In genomic region chr17:34741967-34742366, GRCh38 we compare ENCODE assay signal across 22 cellular contexts.
A peak's percentile ranks its signal among the peaks of the same experiment; 100 is the strongest.
DNase-seq lines count a peak whose midpoint lies in the region; ATAC-seq and TF ChIP-seq lines count a peak whose summit lies in the region.
"Had no signal": no experiment of that assay in that cellular context is flagged by ENCODE, and none has a peak within 500 bp of the region (broad histone marks: within the 10 kb centered on the region; RNA-seq: fewer than 3 reads in every experiment).

No MANE protein-coding gene starts in this region.

- peaks cover 4% of the 10 kb centered on the region for H3K27me3 Mint-ChIP-seq in GM23338 (ENCODE audit: insufficient read depth, low read depth, poor library complexity)
- peaks cover 20% of the 10 kb centered on the region for H3K27me3 Mint-ChIP-seq in endodermal cell (ENCODE audit: insufficient read depth)
- peaks cover 3% of the 10 kb centered on the region for H3K27me3 Mint-ChIP-seq in neural progenitor cell (ENCODE audit: insufficient read depth, low read depth)

- H3K4me1 ChIP-seq in GM23338 (ENCODE audit: insufficient read depth), result peaks cover 11% of the 10 kb centered on the region
- no peaks in the 10 kb centered on the region for H3K4me1 ChIP-seq in HEK293 (ENCODE audit: control insufficient read depth, insufficient read depth, low read length)
- peaks cover 11% of the 10 kb centered on the region for H3K4me1 ChIP-seq in endodermal cell (ENCODE audit: control insufficient read depth, insufficient read depth, low read length)
- peaks cover 6% of the 10 kb centered on the region for H3K4me1 ChIP-seq in neural progenitor cell
- H3K4me1 ChIP-seq: BE2C had no signal

- H2AFZ ChIP-seq in GM23338, result no peak overlapping the region; the same call in 1 of the 2 replicates
- no peak overlapping the region for H2AFZ ChIP-seq in neural progenitor cell (replicated peaks)
- H2AFZ ChIP-seq: GM23248 had no signal

- H3K4me2 ChIP-seq in GM23338, result no peak overlapping the region
- H3K4me2 ChIP-seq in neural progenitor cell, result no peak overlapping the region

- ATAC-seq in GM23338, result peak; percentile 66
- no peak for ATAC-seq in GM21367 (IDR thresholded peaks at IDR 0.05; ENCODE audit: unreplicated experiment)
- ATAC-seq: HCT116, HepG2 had no signal

- H3K79me2 ChIP-seq in GM23338 (replicated peaks; ENCODE audit: insufficient read depth), result no peaks in the 10 kb centered on the region
- no peaks in the 10 kb centered on the region for H3K79me2 ChIP-seq in neural progenitor cell (ENCODE audit: low read depth)

- H3K9me3 ChIP-seq in HEK293 (ENCODE audit: control insufficient read depth, insufficient read depth, low read depth, low read length) (no peaks in the 10 kb centered on the region), endodermal cell (ENCODE audit: control insufficient read depth, low read length) (peaks cover 6% of the 10 kb centered on the region), neural progenitor cell (ENCODE audit: low read depth) (no peaks in the 10 kb centered on the region)
- H3K9me3 ChIP-seq: BE2C had no signal

- H4K20me1 ChIP-seq in GM23338 (replicated peaks; ENCODE audit: insufficient read depth) (no peaks in the 10 kb centered on the region), neural progenitor cell (ENCODE audit: low read depth) (no peaks in the 10 kb centered on the region)

- H3K27ac ChIP-seq in GM23338 (ENCODE audit: low read depth), result no peak overlapping the region
- no peak overlapping the region for H3K27ac ChIP-seq in HEK293 (ENCODE audit: extremely low read depth, low read depth, low read length)
- H3K27ac ChIP-seq in endodermal cell (ENCODE audit: low read depth, low read length), result no peak overlapping the region
- no peak overlapping the region for H3K27ac ChIP-seq in neural progenitor cell
- H3K27ac ChIP-seq: GM23248 had no signal

- DNase-seq in GM23338 (ENCODE audit: low spot score) (no peak), endodermal cell (peak; percentile 64), neural progenitor cell (ENCODE audit: low spot score) (no peak), NCI-H1105 (lab: John Stamatoyannopoulos, UW) (no peak), NCI-H1048 (lab: John Stamatoyannopoulos, UW) (no peak), SW 1271 (lab: John Stamatoyannopoulos, UW) (no peak)
- DNase-seq: ACHN; BE2C; C1 segment of cervical spinal cord; CD4-positive, CD25-positive, alpha-beta regulatory T cell; CD8-positive, alpha-beta memory T cell; COR-L47; DMS 273 treated with DMSO at 0.1 percent for 48 hours; DMS53; DND-41; EL; GM23248 had no signal

- H3K9ac ChIP-seq in endodermal cell (ENCODE audit: extremely low read depth, low read length, poor library complexity, severe bottlenecking) (no peak overlapping the region), neural progenitor cell (no peak overlapping the region)
- H3K9ac ChIP-seq: GM23248 had no signal

- H3K9me2 ChIP-seq in GM23338 (ENCODE audit: insufficient read depth), result no peaks in the 10 kb centered on the region

- H3K4me1 Mint-ChIP-seq in GM23338 (peaks cover 6% of the 10 kb centered on the region), endodermal cell (peaks cover 24% of the 10 kb centered on the region), neural progenitor cell (peaks cover 8% of the 10 kb centered on the region)
- H3K4me1 Mint-ChIP-seq: CD4-positive, CD25-positive, alpha-beta regulatory T cell; CD8-positive, alpha-beta memory T cell; IgD-negative memory B cell had no signal

- POLR2A ChIA-PET in HEK293 (lab: Yijun Ruan, JAX), result no interaction called here

- no peaks in the 10 kb centered on the region; the same call in 2 of the 3 replicates for H3K9me3 Mint-ChIP-seq in GM23338
- no peaks in the 10 kb centered on the region for H3K9me3 Mint-ChIP-seq in endodermal cell
- H3K9me3 Mint-ChIP-seq in neural progenitor cell, result peaks cover 3% of the 10 kb centered on the region
- H3K9me3 Mint-ChIP-seq: CD8-positive, alpha-beta memory T cell had no signal

- H3K4me3 Mint-ChIP-seq in GM23338, result no peak overlapping the region
- H3K4me3 Mint-ChIP-seq in endodermal cell, result no peak overlapping the region
- no peak overlapping the region for H3K4me3 Mint-ChIP-seq in neural progenitor cell
- H3K4me3 Mint-ChIP-seq: CD8-positive, alpha-beta memory T cell had no signal

- H3F3A ChIP-seq in GM23338 (replicated peaks; ENCODE audit: low read depth) (no peaks in the 10 kb centered on the region), neural progenitor cell (ENCODE audit: low read depth) (no peaks in the 10 kb centered on the region)

- H3K4me3 ChIP-seq in GM23338 (no peak overlapping the region), HEK293 (ENCODE audit: low read depth, low read length) (no peak overlapping the region), endodermal cell (ENCODE audit: low read length) (no peak overlapping the region), neural progenitor cell (no peak overlapping the region)
- H3K4me3 ChIP-seq: GM23248 had no signal

- CTCF ChIA-PET in HEK293 (lab: Yijun Ruan, JAX), result interaction anchor here (0.7 kb wide), 1 partner anchor 128 kb away, joined by 3 read pairs; no protein-coding TSS in a partner anchor

- H3K27ac Mint-ChIP-seq in GM23338, result no peak overlapping the region
- no peak overlapping the region for H3K27ac Mint-ChIP-seq in endodermal cell
- H3K27ac Mint-ChIP-seq in neural progenitor cell, result peak overlapping the region; percentile 42
- H3K27ac Mint-ChIP-seq: CD4-positive, CD25-positive, alpha-beta regulatory T cell; CD8-positive, alpha-beta memory T cell had no signal

- H3K27me3 ChIP-seq in GM23338 (ENCODE audit: insufficient read depth) (no peaks in the 10 kb centered on the region), endodermal cell (ENCODE audit: control insufficient read depth, insufficient read depth, low read length, poor library complexity, severe bottlenecking) (no peaks in the 10 kb centered on the region), neural progenitor cell (no peaks in the 10 kb centered on the region)
- H3K27me3 ChIP-seq: BE2C had no signal

- no peaks in the 10 kb centered on the region for H3K36me3 ChIP-seq in GM23338 (ENCODE audit: insufficient read depth)
- no peaks in the 10 kb centered on the region for H3K36me3 ChIP-seq in HEK293 (ENCODE audit: control insufficient read depth in 2 of 2, insufficient read depth in 1 of 2, low read length in 2 of 2)
- H3K36me3 ChIP-seq in endodermal cell (ENCODE audit: control insufficient read depth, insufficient read depth, low read length), result no peaks in the 10 kb centered on the region
- H3K36me3 ChIP-seq in neural progenitor cell, result no peaks in the 10 kb centered on the region
- H3K36me3 ChIP-seq: BE2C had no signal

- H3K36me3 Mint-ChIP-seq in GM23338 (ENCODE audit: low read depth) (no peaks in the 10 kb centered on the region), endodermal cell (ENCODE audit: low read depth) (no peaks in the 10 kb centered on the region), neural progenitor cell (no peaks in the 10 kb centered on the region)
- H3K36me3 Mint-ChIP-seq: CD4-positive, CD25-positive, alpha-beta regulatory T cell; CD8-positive, alpha-beta memory T cell; IgD-negative memory B cell had no signal

- WGBS in endodermal cell (ENCODE audit: insufficient coverage in 1 of 2, insufficient read length in 1 of 2), 2 experiments, result 72% methylated on average over 6 to 8 of the region's 8 CpGs

- no peak for TF ChIP-seq CTCF in GM23338 (conservative IDR thresholded peaks at IDR 0.05; ENCODE audit: low read depth in 2 of 2)
- TF ChIP-seq CTCF in HEK293 (tag by site-specific recombination; IDR thresholded peaks at IDR 0.05), result no peak
- TF ChIP-seq CTCF in endodermal cell (conservative IDR thresholded peaks at IDR 0.05), result no peak
- TF ChIP-seq CTCF in neural progenitor cell (IDR thresholded peaks at IDR 0.05), result no peak

TF ChIP-seq in GM23338, 12 proteins besides CTCF, POLR2A, EP300 and RAD21 (continues in another document):
- TF ChIP-seq CREB1 (CRISPR knock-in tag; IDR thresholded peaks at IDR 0.05; ENCODE audit: low read depth), result no peak
- no peak for TF ChIP-seq EZH2 (IDR thresholded peaks at IDR 0.05; ENCODE audit: low read depth, unreplicated experiment)
- no peak for TF ChIP-seq POLR2AphosphoS5 (IDR thresholded peaks at IDR 0.05; ENCODE audit: low read depth)
- no peak for TF ChIP-seq ETS1 (IDR thresholded peaks at IDR 0.05)
- TF ChIP-seq ZNF114 (CRISPR knock-in tag; IDR thresholded peaks at IDR 0.05), result no peak
- no peak for TF ChIP-seq JUNB (IDR thresholded peaks at IDR 0.05; ENCODE audit: unreplicated experiment)
- TF ChIP-seq EZH2phosphoT487 (IDR thresholded peaks at IDR 0.05; ENCODE audit: unreplicated experiment), result no peak
- no peak for TF ChIP-seq NANOG (IDR thresholded peaks at IDR 0.05; ENCODE audit: borderline replicate concordance)
- no peak for TF ChIP-seq STAT1 (IDR thresholded peaks at IDR 0.05; ENCODE audit: unreplicated experiment)

TF ChIP-seq in HEK293, 187 proteins besides CTCF, POLR2A, EP300 and RAD21:
- TF ChIP-seq ZNF239 (tag by site-specific recombination; IDR thresholded peaks at IDR 0.05), result no peak
- peak; percentile 41 for TF ChIP-seq ZIC2 (tag by site-specific recombination; IDR thresholded peaks at IDR 0.05)
